ENCODE assay signal across 1 cellular context in genomic region chr17:17812211-17813054, GRCh38.
TF ChIP-seq lines count a peak whose summit lies in the region.

No MANE protein-coding gene starts in this region.

TF ChIP-seq in HepG2, 621 proteins besides CTCF, POLR2A, EP300 and RAD21 (continued from another document and continues in another):
- TF ChIP-seq, protein P1, sequence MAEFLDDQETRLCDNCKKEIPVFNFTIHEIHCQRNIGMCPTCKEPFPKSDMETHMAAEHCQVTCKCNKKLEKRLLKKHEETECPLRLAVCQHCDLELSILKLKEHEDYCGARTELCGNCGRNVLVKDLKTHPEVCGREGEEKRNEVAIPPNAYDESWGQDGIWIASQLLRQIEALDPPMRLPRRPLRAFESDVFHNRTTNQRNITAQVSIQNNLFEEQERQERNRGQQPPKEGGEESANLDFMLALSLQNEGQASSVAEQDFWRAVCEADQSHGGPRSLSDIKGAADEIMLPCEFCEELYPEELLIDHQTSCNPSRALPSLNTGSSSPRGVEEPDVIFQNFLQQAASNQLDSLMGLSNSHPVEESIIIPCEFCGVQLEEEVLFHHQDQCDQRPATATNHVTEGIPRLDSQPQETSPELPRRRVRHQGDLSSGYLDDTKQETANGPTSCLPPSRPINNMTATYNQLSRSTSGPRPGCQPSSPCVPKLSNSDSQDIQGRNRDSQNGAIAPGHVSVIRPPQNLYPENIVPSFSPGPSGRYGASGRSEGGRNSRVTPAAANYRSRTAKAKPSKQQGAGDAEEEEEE (CRISPR knock-in tag; IDR thresholded peaks at IDR 0.05; ENCODE audit: borderline replicate concordance) = no peak
- TF ChIP-seq DMAP1 (CRISPR knock-in tag; IDR thresholded peaks at IDR 0.05) (no peak), ZSCAN25 (CRISPR knock-in tag; IDR thresholded peaks at IDR 0.05) (peak; percentile 5; the same call in 1 of the 2 replicates), ARNT2 (CRISPR knock-in tag; IDR thresholded peaks at IDR 0.05; ENCODE audit: low read depth) (0 out of 2 replicates have a peak, but pooled peaks have one; percentile 43), ZNF12 (CRISPR knock-in tag; IDR thresholded peaks at IDR 0.05) (no peak), TCF7 (IDR thresholded peaks at IDR 0.05; ENCODE audit: low read depth) (no peak), ZNF619 (CRISPR knock-in tag; IDR thresholded peaks at IDR 0.05) (no peak), ZSCAN5A (CRISPR knock-in tag; IDR thresholded peaks at IDR 0.05; ENCODE audit: borderline replicate concordance) (no peak), ZNF263 (CRISPR knock-in tag; IDR thresholded peaks at IDR 0.05) (0 out of 2 replicates have a peak, but pooled peaks have one; percentile 8), FOSL1 (CRISPR knock-in tag; IDR thresholded peaks at IDR 0.05; ENCODE audit: borderline replicate concordance) (no peak), ZNF546 (CRISPR knock-in tag; conservative IDR thresholded peaks at IDR 0.05) (no peak), SRSF1 (optimal IDR thresholded peaks at IDR 0.05; ENCODE audit: low read depth, low read length) (no peak), RNF2 (conservative IDR thresholded peaks at IDR 0.05; ENCODE audit: low read depth) (peak; percentile 63; the same call in 1 of the 2 replicates), KDM3A (CRISPR knock-in tag; IDR thresholded peaks at IDR 0.05; ENCODE audit: low read depth) (peak; percentile 56; the same call in 1 of the 2 replicates), RBFOX2 (IDR thresholded peaks at IDR 0.05; ENCODE audit: low read depth, low read length) (peak; percentile 54), CEBPG (CRISPR knock-in tag; IDR thresholded peaks at IDR 0.05) (peak; percentile 42; the same call in 1 of the 2 replicates), ZNF224 (CRISPR knock-in tag; IDR thresholded peaks at IDR 0.05) (peak; percentile 57; the same call in 1 of the 2 replicates), ZNF644 (CRISPR knock-in tag; IDR thresholded peaks at IDR 0.05; ENCODE audit: low read depth) (no peak), ZNF18 (CRISPR knock-in tag; IDR thresholded peaks at IDR 0.05; ENCODE audit: insufficient replicate concordance) (no peak), ZNF235 (CRISPR knock-in tag; IDR thresholded peaks at IDR 0.05; ENCODE audit: borderline replicate concordance) (no peak), ZSCAN20 (CRISPR knock-in tag; IDR thresholded peaks at IDR 0.05; ENCODE audit: borderline replicate concordance) (0 out of 2 replicates have a peak, but pooled peaks have one; percentile 28), ZBED4 (CRISPR knock-in tag; IDR thresholded peaks at IDR 0.05; ENCODE audit: borderline replicate concordance) (no peak), ZNF605 (CRISPR knock-in tag; IDR thresholded peaks at IDR 0.05) (no peak), TARDBP (CRISPR knock-in tag; IDR thresholded peaks at IDR 0.05) (0 out of 2 replicates have a peak, but pooled peaks have one; percentile 6), SKIL (CRISPR knock-in tag; IDR thresholded peaks at IDR 0.05; ENCODE audit: borderline replicate concordance) (peak; percentile 21; the same call in 1 of the 2 replicates), CCDC6 (CRISPR knock-in tag; IDR thresholded peaks at IDR 0.05) (peak; percentile 24; the same call in 1 of the 2 replicates), MAZ (IDR thresholded peaks at IDR 0.05; ENCODE audit: borderline replicate concordance, low read depth, low read length) (peak; percentile 16; the same call in 1 of the 2 replicates), MAZ (CRISPR knock-in tag; IDR thresholded peaks at IDR 0.05; ENCODE audit: low read depth) (peak; percentile 71), ZNF589 (CRISPR knock-in tag; conservative IDR thresholded peaks at IDR 0.05) (no peak; the same call in 1 of the 2 replicates), MZF1 (CRISPR knock-in tag; IDR thresholded peaks at IDR 0.05; ENCODE audit: borderline replicate concordance) (no peak)
- TF ChIP-seq, protein P2, sequence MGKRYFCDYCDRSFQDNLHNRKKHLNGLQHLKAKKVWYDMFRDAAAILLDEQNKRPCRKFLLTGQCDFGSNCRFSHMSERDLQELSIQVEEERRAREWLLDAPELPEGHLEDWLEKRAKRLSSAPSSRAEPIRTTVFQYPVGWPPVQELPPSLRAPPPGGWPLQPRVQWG (CRISPR knock-in tag; IDR thresholded peaks at IDR 0.05; ENCODE audit: borderline replicate concordance, low read depth) = no peak
- TF ChIP-seq, protein P3, sequence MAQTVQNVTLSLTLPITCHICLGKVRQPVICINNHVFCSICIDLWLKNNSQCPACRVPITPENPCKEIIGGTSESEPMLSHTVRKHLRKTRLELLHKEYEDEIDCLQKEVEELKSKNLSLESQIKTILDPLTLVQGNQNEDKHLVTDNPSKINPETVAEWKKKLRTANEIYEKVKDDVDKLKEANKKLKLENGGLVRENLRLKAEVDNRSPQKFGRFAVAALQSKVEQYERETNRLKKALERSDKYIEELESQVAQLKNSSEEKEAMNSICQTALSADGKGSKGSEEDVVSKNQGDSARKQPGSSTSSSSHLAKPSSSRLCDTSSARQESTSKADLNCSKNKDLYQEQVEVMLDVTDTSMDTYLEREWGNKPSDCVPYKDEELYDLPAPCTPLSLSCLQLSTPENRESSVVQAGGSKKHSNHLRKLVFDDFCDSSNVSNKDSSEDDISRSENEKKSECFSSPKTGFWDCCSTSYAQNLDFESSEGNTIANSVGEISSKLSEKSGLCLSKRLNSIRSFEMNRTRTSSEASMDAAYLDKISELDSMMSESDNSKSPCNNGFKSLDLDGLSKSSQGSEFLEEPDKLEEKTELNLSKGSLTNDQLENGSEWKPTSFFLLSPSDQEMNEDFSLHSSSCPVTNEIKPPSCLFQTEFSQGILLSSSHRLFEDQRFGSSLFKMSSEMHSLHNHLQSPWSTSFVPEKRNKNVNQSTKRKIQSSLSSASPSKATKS (CRISPR knock-in tag; IDR thresholded peaks at IDR 0.05) = no peak
- TF ChIP-seq, protein P4, sequence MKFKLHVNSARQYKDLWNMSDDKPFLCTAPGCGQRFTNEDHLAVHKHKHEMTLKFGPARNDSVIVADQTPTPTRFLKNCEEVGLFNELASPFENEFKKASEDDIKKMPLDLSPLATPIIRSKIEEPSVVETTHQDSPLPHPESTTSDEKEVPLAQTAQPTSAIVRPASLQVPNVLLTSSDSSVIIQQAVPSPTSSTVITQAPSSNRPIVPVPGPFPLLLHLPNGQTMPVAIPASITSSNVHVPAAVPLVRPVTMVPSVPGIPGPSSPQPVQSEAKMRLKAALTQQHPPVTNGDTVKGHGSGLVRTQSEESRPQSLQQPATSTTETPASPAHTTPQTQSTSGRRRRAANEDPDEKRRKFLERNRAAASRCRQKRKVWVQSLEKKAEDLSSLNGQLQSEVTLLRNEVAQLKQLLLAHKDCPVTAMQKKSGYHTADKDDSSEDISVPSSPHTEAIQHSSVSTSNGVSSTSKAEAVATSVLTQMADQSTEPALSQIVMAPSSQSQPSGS (CRISPR knock-in tag; IDR thresholded peaks at IDR 0.05) = 0 out of 2 replicates have a peak, but pooled peaks have one; percentile 23
- TF ChIP-seq, protein P5, sequence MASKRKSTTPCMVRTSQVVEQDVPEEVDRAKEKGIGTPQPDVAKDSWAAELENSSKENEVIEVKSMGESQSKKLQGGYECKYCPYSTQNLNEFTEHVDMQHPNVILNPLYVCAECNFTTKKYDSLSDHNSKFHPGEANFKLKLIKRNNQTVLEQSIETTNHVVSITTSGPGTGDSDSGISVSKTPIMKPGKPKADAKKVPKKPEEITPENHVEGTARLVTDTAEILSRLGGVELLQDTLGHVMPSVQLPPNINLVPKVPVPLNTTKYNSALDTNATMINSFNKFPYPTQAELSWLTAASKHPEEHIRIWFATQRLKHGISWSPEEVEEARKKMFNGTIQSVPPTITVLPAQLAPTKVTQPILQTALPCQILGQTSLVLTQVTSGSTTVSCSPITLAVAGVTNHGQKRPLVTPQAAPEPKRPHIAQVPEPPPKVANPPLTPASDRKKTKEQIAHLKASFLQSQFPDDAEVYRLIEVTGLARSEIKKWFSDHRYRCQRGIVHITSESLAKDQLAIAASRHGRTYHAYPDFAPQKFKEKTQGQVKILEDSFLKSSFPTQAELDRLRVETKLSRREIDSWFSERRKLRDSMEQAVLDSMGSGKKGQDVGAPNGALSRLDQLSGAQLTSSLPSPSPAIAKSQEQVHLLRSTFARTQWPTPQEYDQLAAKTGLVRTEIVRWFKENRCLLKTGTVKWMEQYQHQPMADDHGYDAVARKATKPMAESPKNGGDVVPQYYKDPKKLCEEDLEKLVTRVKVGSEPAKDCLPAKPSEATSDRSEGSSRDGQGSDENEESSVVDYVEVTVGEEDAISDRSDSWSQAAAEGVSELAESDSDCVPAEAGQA (IDR thresholded peaks at IDR 0.05; ENCODE audit: low read depth) = no peak
- TF ChIP-seq, protein P5 (CRISPR knock-in tag; IDR thresholded peaks at IDR 0.05; ENCODE audit: borderline replicate concordance) = no peak
